Comparison of ENCODE assay signal across 21 cellular contexts in genomic region chr4:187176261-187176910, GRCh38.
A peak's percentile ranks its signal among the peaks of the same experiment; 100 is the strongest.
DNase-seq lines count a peak whose midpoint lies in the region; ATAC-seq, FAIRE-seq and TF ChIP-seq lines count a peak whose summit lies in the region.
"Had no signal": no experiment of that assay in that cellular context is flagged by ENCODE, and none has a peak within 500 bp of the region (broad histone marks: within the 10 kb centered on the region; RNA-seq: fewer than 3 reads in every experiment).

No MANE protein-coding gene starts in this region.

- H3K56ac ChIP-seq in H1 (replicated peaks; ENCODE audit: insufficient read length, low read depth, low read length) = no peak overlapping the region

- no peak for TF ChIP-seq POLR2A in H1 (IDR thresholded peaks at IDR 0.05; ENCODE audit: control extremely low read depth in 1 of 2, low read depth in 2 of 2, low read length in 2 of 2)

- H3K4me2 ChIP-seq in GM23338 (no peak overlapping the region), H1 (ENCODE audit: insufficient read depth in 1 of 2, low read depth in 2 of 2, low read length in 2 of 2) (no peak overlapping the region)

- H3K27ac ChIP-seq in GM23338 (ENCODE audit: low read depth) (no peak overlapping the region), H1 (ENCODE audit: low read depth, low read length) (no peak overlapping the region), lower lobe of right lung (no peak overlapping the region), subcutaneous abdominal adipose tissue (ENCODE audit: low read depth, low read length) (peak overlapping the region; percentile 72)
- H3K27ac ChIP-seq: C4-2B, HL-60, Peyer's patch had no signal

- no peak overlapping the region for H2BK20ac ChIP-seq in H1 (ENCODE audit: low read length)

- ATAC-seq in GM23338 = no peak
- peak in 1 of 2 donors; percentile 43 for ATAC-seq in lower lobe of right lung
- no peak for ATAC-seq in GM18867 (IDR thresholded peaks at IDR 0.05; ENCODE audit: unreplicated experiment)
- ATAC-seq: HCT116 had no signal

- no peak for FAIRE-seq in H1 (lab: Jason Lieb, UNC)
- FAIRE-seq: GM12892, GM19239 had no signal

- no peak overlapping the region for H4K91ac ChIP-seq in H1 (replicated peaks; ENCODE audit: insufficient read length, low read length)

- no peak for DNase-seq in GM23338 (ENCODE audit: low spot score)
- no peak for DNase-seq in H1 (ENCODE audit: low read depth in 1 of 2, low spot score in 2 of 2)
- no peak for DNase-seq in lower lobe of right lung
- DNase-seq in NCI-H2196 (lab: John Stamatoyannopoulos, UW; ENCODE audit: unreplicated experiment) = no peak
- DNase-seq in COR-L47 (lab: John Stamatoyannopoulos, UW) = no peak
- DNase-seq: Caco-2, DMS79, KBM-7, NCI-H1436 treated with DMSO at 0.1 percent for 48 hours, NCI-H2081 treated with DMSO at 0.1 percent for 48 hours, NCI-H226, NCI-H69, Peyer's patch, SHP77 treated with DMSO at 0.1 percent for 48 hours had no signal

- H3K4ac ChIP-seq in H1 (replicated peaks; ENCODE audit: insufficient read length, low read depth, low read length) = no peak overlapping the region

- TF ChIP-seq EP300 in H1 (IDR thresholded peaks at IDR 0.05; ENCODE audit: borderline replicate concordance in 1 of 2, low read depth in 2 of 2, low read length in 2 of 2) = no peak

- H4K8ac ChIP-seq in H1 (ENCODE audit: extremely low read depth, insufficient read depth, low read length) = no peak overlapping the region

- no peaks in the 10 kb centered on the region for H3K9me3 ChIP-seq in H1 (ENCODE audit: insufficient read depth in 2 of 2, low read depth in 1 of 2, low read length in 1 of 2)
- no peaks in the 10 kb centered on the region for H3K9me3 ChIP-seq in lower lobe of right lung
- H3K9me3 ChIP-seq in subcutaneous abdominal adipose tissue (ENCODE audit: control insufficient read depth in 5 of 5, low read length in 5 of 5) = no peaks in the 10 kb centered on the region
- H3K9me3 ChIP-seq: Caco-2, Peyer's patch had no signal

- no peaks in the 10 kb centered on the region for H4K20me1 ChIP-seq in GM23338 (replicated peaks; ENCODE audit: insufficient read depth)
- no peaks in the 10 kb centered on the region for H4K20me1 ChIP-seq in H1 (replicated peaks in 1 of 2; ENCODE audit: control insufficient read depth in 1 of 2, insufficient read depth in 2 of 2, low read length in 2 of 2)

- no peak overlapping the region for H3K4me3 ChIP-seq in GM23338
- H3K4me3 ChIP-seq in H1 (ENCODE audit: extremely low read depth in 1 of 4, insufficient read depth in 2 of 4, low read depth in 3 of 4, low read length in 4 of 4) = no peak overlapping the region
- H3K4me3 ChIP-seq in lower lobe of right lung = peak overlapping the region; percentile 35
- peak overlapping the region in 4 of 5 donors; percentile 32 to 54 (median 46) for H3K4me3 ChIP-seq in subcutaneous abdominal adipose tissue (ENCODE audit: low read depth in 1 of 5, low read length in 5 of 5)
- H3K4me3 ChIP-seq: Peyer's patch had no signal

- no peak overlapping the region for H3K18ac ChIP-seq in H1 (ENCODE audit: extremely low read depth, low read length)

- H3K4me1 ChIP-seq in GM23338 (ENCODE audit: insufficient read depth) = no peaks in the 10 kb centered on the region
- H3K4me1 ChIP-seq in H1 (replicated peaks in 1 of 4; ENCODE audit: control insufficient read depth in 3 of 4, insufficient read depth in 4 of 4, low read length in 3 of 4) = peaks cover 0 to 3% (median under 1%) of the 10 kb centered on the region in 4 experiments; a peak in 2 of 7 replicates
- no peaks in the 10 kb centered on the region for H3K4me1 ChIP-seq in lower lobe of right lung
- H3K4me1 ChIP-seq in subcutaneous abdominal adipose tissue (ENCODE audit: control insufficient read depth in 5 of 5, insufficient read depth in 5 of 5, low read length in 5 of 5) = peaks cover 5 to 60% (median 45%) of the 10 kb centered on the region in 5 donors
- H3K4me1 ChIP-seq: Caco-2 had no signal

- 92% methylated on average over 15 of the region's 24 CpGs; no CpG with 5 or more reads in 1 of the 2 experiments for WGBS in H1 (ENCODE audit: extremely low coverage in 1 of 2, insufficient coverage in 1 of 2, insufficient read length in 1 of 2, insufficient replicate concordance in 2 of 2, low coverage in 1 of 2, low lambda C conversion rate in 2 of 2, missing lambda C conversion rate in 1 of 2), 2 experiments

- H3K4me1 Mint-ChIP-seq in GM23338 = peaks cover 19% of the 10 kb centered on the region

- H3K4me3 Mint-ChIP-seq in GM23338 = no peak overlapping the region

- TF ChIP-seq CTCF in GM23338 (conservative IDR thresholded peaks at IDR 0.05; ENCODE audit: low read depth in 2 of 2) (no peak), H1 (IDR thresholded peaks at IDR 0.05; ENCODE audit: control extremely low read depth in 1 of 3, insufficient read depth in 1 of 3, low read depth in 1 of 3, low read length in 3 of 3) (no peak), lower lobe of right lung (IDR thresholded peaks at IDR 0.05) (no peak)

- H3K23me2 ChIP-seq in H1 (ENCODE audit: low read depth, low read length) = no peaks in the 10 kb centered on the region; the same call in 1 of the 2 replicates

- H2AK5ac ChIP-seq in H1 (ENCODE audit: low read depth, low read length) = no peak overlapping the region

- no peak for TF ChIP-seq RAD21 in H1 (IDR thresholded peaks at IDR 0.05 in 1 of 2, conservative IDR thresholded peaks at IDR 0.05 in 1 of 2; ENCODE audit: low read depth in 2 of 2, low read length in 2 of 2)

- H2AFZ ChIP-seq in GM23338 (0 out of 2 replicates have a peak overlapping the region, but pooled peaks have one; percentile 52), H1 (ENCODE audit: low read length) (peak overlapping the region; percentile 53; the same call in 1 of the 2 replicates)

- CTCF ChIA-PET in H1 (lab: Charles Lee; ENCODE audit: partially characterized antibody) = no interaction called here

- no peak overlapping the region for H2BK5ac ChIP-seq in H1 (ENCODE audit: low read depth, low read length)

- no peak overlapping the region for H2BK15ac ChIP-seq in H1 (ENCODE audit: low read length)

- H3K9me3 Mint-ChIP-seq in GM23338 = no peaks in the 10 kb centered on the region

- intact Hi-C loops in lower lobe of right lung (cut with DNase I) = no loop called here

- H3K23ac ChIP-seq in H1 (ENCODE audit: insufficient read length) = no peak overlapping the region

- H3K27ac Mint-ChIP-seq in GM23338 = no peak overlapping the region

- no peak overlapping the region for H2BK120ac ChIP-seq in H1 (replicated peaks; ENCODE audit: low read depth, low read length)

- H4K5ac ChIP-seq in H1 (ENCODE audit: insufficient read length, low read depth, low read length) = no peak overlapping the region

- H3K36me3 ChIP-seq in GM23338 (ENCODE audit: insufficient read depth) (no peaks in the 10 kb centered on the region), H1 (ENCODE audit: control insufficient read depth in 2 of 4, insufficient read depth in 4 of 4, low read length in 3 of 4) (no peaks in the 10 kb centered on the region), lower lobe of right lung (no peaks in the 10 kb centered on the region), subcutaneous abdominal adipose tissue (ENCODE audit: control insufficient read depth in 5 of 5, insufficient read depth in 5 of 5, low read length in 5 of 5) (no peaks in the 10 kb centered on the region)
- H3K36me3 ChIP-seq: Peyer's patch had no signal

- POLR2A ChIA-PET in H1 (lab: Charles Lee; ENCODE audit: partially characterized antibody) = no interaction called here

- H3K79me2 ChIP-seq in GM23338 (replicated peaks; ENCODE audit: insufficient read depth) (no peaks in the 10 kb centered on the region), H1 (ENCODE audit: control insufficient read depth in 1 of 2, insufficient read depth in 2 of 2, low read length in 2 of 2) (no peaks in the 10 kb centered on the region)

- H3K9ac ChIP-seq in H1 (replicated peaks in 1 of 4; ENCODE audit: extremely low read depth in 1 of 4, low read depth in 3 of 4, low read length in 3 of 4) (no peak overlapping the region), subcutaneous abdominal adipose tissue (ENCODE audit: low read length in 5 of 5) (peak overlapping the region in 1 of 5 donors; percentile 5)

- no peaks in the 10 kb centered on the region for H3K36me3 Mint-ChIP-seq in GM23338 (ENCODE audit: low read depth)

- H3K27me3 ChIP-seq in GM23338 (ENCODE audit: insufficient read depth) = no peaks in the 10 kb centered on the region
- H3K27me3 ChIP-seq in H1 (replicated peaks in 1 of 4; ENCODE audit: control insufficient read depth in 3 of 4, extremely low read depth in 1 of 4, insufficient read depth in 3 of 4, low read length in 3 of 4) = peaks cover 0 to 1% (median 0%) of the 10 kb centered on the region in 4 experiments; a peak in 1 of 7 replicates
- no peaks in the 10 kb centered on the region for H3K27me3 ChIP-seq in lower lobe of right lung (ENCODE audit: low read depth)
- no peaks in the 10 kb centered on the region for H3K27me3 ChIP-seq in subcutaneous abdominal adipose tissue (ENCODE audit: control insufficient read depth in 5 of 5, insufficient read depth in 4 of 5, low read length in 5 of 5)
- H3K27me3 ChIP-seq: Peyer's patch had no signal

- H3K9me2 ChIP-seq in GM23338 (ENCODE audit: insufficient read depth) = no peaks in the 10 kb centered on the region

- no peak overlapping the region for H3K14ac ChIP-seq in H1 (ENCODE audit: insufficient read length)

- peaks cover 2% of the 10 kb centered on the region for H3K27me3 Mint-ChIP-seq in GM23338 (ENCODE audit: insufficient read depth, low read depth, poor library complexity)

- H3F3A ChIP-seq in GM23338 (replicated peaks; ENCODE audit: low read depth) = no peaks in the 10 kb centered on the region

- H3K79me1 ChIP-seq in H1 (ENCODE audit: low read depth, low read length) = no peaks in the 10 kb centered on the region

- no peak overlapping the region for H2BK12ac ChIP-seq in H1 (ENCODE audit: low read depth, low read length)

TF ChIP-seq in GM23338, 12 proteins besides CTCF, POLR2A, EP300 and RAD21 (continues in another document):
- no peak for TF ChIP-seq NANOG (IDR thresholded peaks at IDR 0.05; ENCODE audit: borderline replicate concordance)
- no peak for TF ChIP-seq STAT1 (IDR thresholded peaks at IDR 0.05; ENCODE audit: unreplicated experiment)

TF ChIP-seq in H1, 55 proteins besides CTCF, POLR2A, EP300 and RAD21 (continues in another document):
- no peak for TF ChIP-seq TAF1 (IDR thresholded peaks at IDR 0.05; ENCODE audit: low read depth, low read length)
- TF ChIP-seq BRCA1 (IDR thresholded peaks at IDR 0.05; ENCODE audit: low read depth, low read length) = no peak

Comparison
In these comparisons a context has a peak if more than half of its experiments do, and no peak if none do; other contexts are left out.
1. H3K4me3 ChIP-seq: peak in lower lobe of right lung (single experiment) and subcutaneous abdominal adipose tissue (4 of 5); none in GM23338 (single experiment) and H1 (0 of 4).